9 cellular contexts compared by ENCODE assay signal in the genomic region with DNA sequence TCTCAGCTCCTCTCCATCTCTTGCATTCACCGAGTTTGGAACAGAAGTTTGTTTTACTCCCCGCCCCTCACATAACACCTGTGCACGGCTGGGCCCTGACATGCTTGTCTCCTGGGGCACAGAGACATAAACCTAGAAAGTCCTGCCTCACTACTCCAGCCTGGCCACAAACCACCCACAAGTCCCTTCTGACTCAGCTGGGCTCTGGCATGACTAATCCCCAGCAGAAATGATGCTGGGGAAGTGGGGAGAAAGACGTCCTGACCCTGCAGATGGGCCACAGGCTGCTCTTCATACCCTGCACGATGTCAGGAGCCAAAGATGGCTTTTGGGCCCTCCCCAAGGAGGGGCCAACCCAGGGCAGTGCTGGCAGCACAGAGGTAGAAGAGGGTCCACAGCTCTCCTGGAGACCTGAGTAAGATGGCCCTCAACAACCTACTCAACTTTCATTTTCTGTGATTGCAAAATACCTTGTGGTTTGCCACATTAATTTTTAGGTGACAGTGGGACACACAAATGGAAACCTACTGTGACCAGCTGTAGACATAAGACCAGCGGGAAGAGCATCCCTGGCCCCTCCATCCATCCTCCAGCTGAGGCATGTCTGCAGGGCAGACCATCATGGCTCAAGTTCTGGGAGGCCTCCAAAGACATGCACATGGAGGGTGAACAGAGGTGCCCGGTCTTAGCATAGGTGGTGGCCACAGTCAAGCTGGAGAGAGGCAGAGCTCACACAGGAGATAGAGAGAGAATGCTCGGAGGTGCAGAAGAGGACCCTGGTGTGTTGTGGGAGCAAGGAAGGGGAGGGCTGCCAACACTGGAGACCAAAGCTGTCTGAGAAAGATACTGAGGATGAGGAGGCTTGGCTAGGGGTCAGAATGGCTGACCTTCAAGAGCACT. TPM values are rescaled to one million over a fixed set of nuclear protein-coding genes. Genes with fewer than 3 reads are reported as not detected.
DNase-seq lines count a peak whose midpoint lies in the region; ATAC-seq and TF ChIP-seq lines count a peak whose summit lies in the region.
"Had no signal": no experiment of that assay in that cellular context is flagged by ENCODE, and none has a peak within 500 bp of the region (broad histone marks: within the 10 kb centered on the region; RNA-seq: fewer than 3 reads in every experiment).

No MANE protein-coding gene starts in this region.

- H3K27ac ChIP-seq in right atrium auricular region, result no peak overlapping the region

- H3K36me3 ChIP-seq in right atrium auricular region, result peaks cover 7% of the 10 kb centered on the region

- peaks cover 0 to 54% of the 10 kb centered on the region in 2 donors for H3K4me1 ChIP-seq in right atrium auricular region

- H3K9me3 ChIP-seq in right atrium auricular region, result no peaks in the 10 kb centered on the region

- no peak overlapping the region for H3K4me3 ChIP-seq in right atrium auricular region

- DNase-seq in Caki2 (ENCODE audit: low read depth), result peak; percentile 39
- peak; percentile 46 for DNase-seq in HS-5 (ENCODE audit: low read depth)
- peak; percentile 52 to 62 for DNase-seq in activated CD4-positive, alpha-beta T cell treated with anti-CD3 and anti-CD28 coated beads for 24 hours (ENCODE audit: low read depth in 2 of 2)
- DNase-seq in effector memory CD8-positive, alpha-beta T cell, result peak; percentile 25 to 52 (median 49)
- DNase-seq in stimulated activated CD4-positive, alpha-beta T cell treated with anti-CD3 and anti-CD28 coated beads, TNF-alpha, amount 100 ng/mL, for 24 hours (ENCODE audit: low read depth in 3 of 3), result peak in 2 of 3 experiments; percentile 55 to 79
- no peak for DNase-seq in right atrium auricular region (ENCODE audit: low spot score)
- DNase-seq in NCI-H1930 (lab: John Stamatoyannopoulos, UW), result no peak

- peaks cover 29 to 37% of the 10 kb centered on the region in 2 donors for H3K4me1 Mint-ChIP-seq in effector memory CD8-positive, alpha-beta T cell (ENCODE audit: low read depth in 2 of 2)

- TF ChIP-seq CTCF in right atrium auricular region (IDR thresholded peaks at IDR 0.05), result no peak

- H3K27ac Mint-ChIP-seq in effector memory CD8-positive, alpha-beta T cell, result peak overlapping the region; percentile 81 to 89

- in situ Hi-C loops in Caki2 (cut with HindIII; ENCODE audit: low pct_unique_long_range_greater_than_20kb, low sequenced_read_pairs), result no loop called here

- H3K36me3 Mint-ChIP-seq in effector memory CD8-positive, alpha-beta T cell (ENCODE audit: insufficient read depth), result peaks cover 14% of the 10 kb centered on the region

- no peaks in the 10 kb centered on the region for H3K27me3 Mint-ChIP-seq in effector memory CD8-positive, alpha-beta T cell

- peak overlapping the region; percentile 50 to 53 for H3K4me3 Mint-ChIP-seq in effector memory CD8-positive, alpha-beta T cell
- H3K4me3 Mint-ChIP-seq: neural crest cell had no signal

- no peaks in the 10 kb centered on the region for H3K9me3 Mint-ChIP-seq in effector memory CD8-positive, alpha-beta T cell
- H3K9me3 Mint-ChIP-seq: neural crest cell had no signal

- no peaks in the 10 kb centered on the region for H3K27me3 ChIP-seq in right atrium auricular region

- ATAC-seq in GM21528 (IDR thresholded peaks at IDR 0.05; ENCODE audit: low FRiP score, unreplicated experiment), result peak; percentile 88
- peak; percentile 78 for ATAC-seq in effector memory CD8-positive, alpha-beta T cell (replicated peaks)

RNA-seq across cellular contexts. Expression of gene DNMT3A, which starts 40.0 kb away (rescaled TPM):
- total RNA-seq in Caki2 (2014; rRNA removed; shearing (Covaris generic); ENCODE audit: low replicate concordance), result 4.9 and 20.2 TPM in 2 replicates
- 1 to 10 TPM; 6.0 to 8.1 TPM for total RNA-seq in right atrium auricular region

Comparison
In these comparisons a context has a peak if more than half of its experiments do, and no peak if none do; other contexts are left out.
1. DNase-seq: peak in Caki2 (single experiment), HS-5 (single experiment), activated CD4-positive, alpha-beta T cell treated with anti-CD3 and anti-CD28 coated beads for 24 hours (2 of 2), effector memory CD8-positive, alpha-beta T cell (3 of 3) and stimulated activated CD4-positive, alpha-beta T cell treated with anti-CD3 and anti-CD28 coated beads, TNF-alpha, amount 100 ng/mL, for 24 hours (2 of 3); none in right atrium auricular region (single experiment) and NCI-H1930 (0 of 2).